In genomic region chr9:33225319-33226152, GRCh38 we compare ENCODE assay signal across 9 cellular contexts. TPM values are rescaled to one million over a fixed set of nuclear protein-coding genes. Genes with fewer than 3 reads are reported as not detected.
DNase-seq lines count a peak whose midpoint lies in the region; ATAC-seq and TF ChIP-seq lines count a peak whose summit lies in the region.
"Had no signal": no experiment of that assay in that cellular context is flagged by ENCODE, and none has a peak within 500 bp of the region (broad histone marks: within the 10 kb centered on the region; RNA-seq: fewer than 3 reads in every experiment).

No MANE protein-coding gene starts in this region.

- H3K9me3 ChIP-seq in Panc1 (ENCODE audit: control insufficient read depth, insufficient read depth, low read depth, low read length): no peaks in the 10 kb centered on the region
- H3K9me3 ChIP-seq in tibial nerve: no peaks in the 10 kb centered on the region

- DNase-seq in DMS 273 (lab: John Stamatoyannopoulos, UW; ENCODE audit: unreplicated experiment): peak; percentile 83
- DNase-seq in HT-29 (ENCODE audit: low spot score): peak; percentile 92
- DNase-seq in Panc1 (ENCODE audit: low read depth, low spot score): peak; percentile 66
- peak; percentile 79 to 80 for DNase-seq in activated T-cell treated with anti-CD3 and anti-CD28 coated beads, Interleukin-2, amount 50 U/mL, for 48 hours
- DNase-seq in fibroblast of peridontal ligament (ENCODE audit: extremely low read depth): peak; percentile 91
- DNase-seq in osteocyte (ENCODE audit: extremely low spot score, unreplicated experiment): no peak
- DNase-seq in tibial nerve (ENCODE audit: low spot score in 2 of 2): peak; percentile 47 to 80
- DNase-seq in HPDE6-E6E7 (ENCODE audit: extremely low spot score): no peak

- no peaks in the 10 kb centered on the region for H3K9me3 Mint-ChIP-seq in osteocyte (ENCODE audit: unreplicated experiment)

- H3K27me3 Mint-ChIP-seq in osteocyte (ENCODE audit: unreplicated experiment): peaks cover 6% of the 10 kb centered on the region
- H3K27me3 Mint-ChIP-seq: activated naive CD8-positive, alpha-beta T cell had no signal

- no peaks in the 10 kb centered on the region for H3K36me3 Mint-ChIP-seq in osteocyte (ENCODE audit: unreplicated experiment)
- H3K36me3 Mint-ChIP-seq: activated naive CD8-positive, alpha-beta T cell had no signal

- no peak overlapping the region for H3K4me3 Mint-ChIP-seq in osteocyte (ENCODE audit: unreplicated experiment)
- H3K4me3 Mint-ChIP-seq: activated naive CD8-positive, alpha-beta T cell had no signal

- in situ Hi-C loops in Panc1 (cut with HindIII; ENCODE audit: low pct_unique_long_range_greater_than_20kb, low sequenced_read_pairs): no loop called here

- peak; percentile 64 for ATAC-seq in Panc1

- no peaks in the 10 kb centered on the region for H3K36me3 ChIP-seq in Panc1 (ENCODE audit: control insufficient read depth, insufficient read depth, low read length)
- H3K36me3 ChIP-seq in tibial nerve: no peaks in the 10 kb centered on the region

- no peak overlapping the region for H3K27ac Mint-ChIP-seq in osteocyte (ENCODE audit: unreplicated experiment)
- H3K27ac Mint-ChIP-seq: activated naive CD8-positive, alpha-beta T cell had no signal

- POLR2A ChIA-PET in Panc1 (lab: Charles Lee): no interaction called here

- WGBS in tibial nerve, 2 donors: 27 to 35% methylated on average over 7 of the region's 7 CpGs

- H3K27me3 ChIP-seq in Panc1 (ENCODE audit: control insufficient read depth, insufficient read depth, low read length) (no peaks in the 10 kb centered on the region; the same call in 1 of the 2 replicates), tibial nerve (no peaks in the 10 kb centered on the region)

- TF ChIP-seq CTCF in Panc1 (IDR thresholded peaks at IDR 0.05): peak; percentile 78
- peak; percentile 78 for TF ChIP-seq CTCF in osteocyte (IDR thresholded peaks at IDR 0.05)
- peak; percentile 61 to 94 (median 71) for TF ChIP-seq CTCF in tibial nerve (IDR thresholded peaks at IDR 0.05)

- H3K27ac ChIP-seq in Panc1 (ENCODE audit: low read length) (no peak overlapping the region), tibial nerve (no peak overlapping the region)

- CTCF ChIA-PET in Panc1 (lab: Charles Lee): interaction anchor here (0.6 to 1.4 kb wide), 6 partner anchors 28 to 146 kb away, joined by 3 to 15 read pairs (median 4); no protein-coding TSS in a partner anchor

- no TSS peak for BruUV-seq in Panc1 (replicated peaks; lab: Mats Ljungman, UMichigan)

- H3K4me1 Mint-ChIP-seq in osteocyte (ENCODE audit: unreplicated experiment): peaks cover 9% of the 10 kb centered on the region

- H3K4me3 ChIP-seq in Panc1 (ENCODE audit: low read depth in 2 of 2, low read length in 2 of 2) (no peak overlapping the region), tibial nerve (no peak overlapping the region)

- peak in 1 of 2 donors; percentile 60 for TF ChIP-seq EP300 in tibial nerve (IDR thresholded peaks at IDR 0.05)

- intact Hi-C loops in Panc1 (cut with micrococcal nuclease; ENCODE audit: unreplicated experiment): loop anchor here (1.0 kb wide), 1 partner anchor 144 kb away; no protein-coding TSS in a partner anchor

- H3K4me1 ChIP-seq in Panc1 (ENCODE audit: control insufficient read depth, insufficient read depth, low read length): 0 out of 2 replicates have a peak, but pooled peaks cover 2% of the 10 kb centered on the region
- H3K4me1 ChIP-seq in tibial nerve: peaks cover 0 to 14% (median 5%) of the 10 kb centered on the region in 4 donors

- no peak for TF ChIP-seq POLR2A in tibial nerve (IDR thresholded peaks at IDR 0.05)

RNA-seq across cellular contexts. Expression of gene SPINK4, which starts 14.4 kb away (rescaled TPM):
- total RNA-seq in HT-29 (2014; rRNA removed; shearing (Covaris generic)): 1.3 TPM in 1 of 2 replicates, not detected in the other
- total RNA-seq in Panc1 (2021; ENCODE audit: unreplicated experiment) (not detected), osteocyte (not detected in 2 replicates), tibial nerve (not detected)
- not detected for polyA plus RNA-seq in Panc1 (2012; ENCODE audit: insufficient read length)

RNA-seq across cellular contexts. Expression of gene BAG1, which starts 39.0 kb away (rescaled TPM):
- 70.0 and 78.4 TPM in 2 replicates for total RNA-seq in HT-29 (2014; rRNA removed; shearing (Covaris generic))
- total RNA-seq in Panc1 (2021; ENCODE audit: unreplicated experiment) (95.8 TPM), osteocyte (64.5 and 73.9 TPM in 2 replicates), tibial nerve (100 to 1,000 TPM; 108 to 134 (median 123) TPM)
- 103 TPM for polyA plus RNA-seq in Panc1 (2012; ENCODE audit: insufficient read length)

RNA-seq across cellular contexts. Expression of gene CHMP5, which starts 39.3 kb away (rescaled TPM):
- 24.7 and 29.2 TPM in 2 replicates for total RNA-seq in HT-29 (2014; rRNA removed; shearing (Covaris generic))
- total RNA-seq in Panc1 (2021; ENCODE audit: unreplicated experiment) (74.5 TPM), osteocyte (63.7 and 64.4 TPM in 2 replicates), tibial nerve (10 to 100 TPM; 56.1 to 67.4 (median 59.3) TPM)
- 65.4 TPM for polyA plus RNA-seq in Panc1 (2012; ENCODE audit: insufficient read length)

RNA-seq across cellular contexts. Expression of gene B4GALT1, which starts 58.4 kb away (rescaled TPM):
- 14.6 and 16.9 TPM in 2 replicates for total RNA-seq in HT-29 (2014; rRNA removed; shearing (Covaris generic))
- total RNA-seq in Panc1 (2021; ENCODE audit: unreplicated experiment) (57.4 TPM), osteocyte (39.1 and 40.9 TPM in 2 replicates), tibial nerve (10 to 100 TPM; 51.6 to 74.4 (median 65.3) TPM)
- polyA plus RNA-seq in Panc1 (2012; ENCODE audit: insufficient read length): 34.5 TPM

Comparison
In these comparisons a context has a peak if more than half of its experiments do, and no peak if none do; other contexts are left out.
1. DNase-seq: peak in DMS 273 (single experiment), HT-29 (single experiment), Panc1 (single experiment), activated T-cell treated with anti-CD3 and anti-CD28 coated beads, Interleukin-2, amount 50 U/mL, for 48 hours (2 of 2), fibroblast of peridontal ligament (single experiment) and tibial nerve (2 of 2); none in osteocyte (single experiment) and HPDE6-E6E7 (single experiment).
2. Peak in every context shown above with its lines, with median percentiles within 50 percentile points of each other: CTCF ChIP-seq.